In the genomic region with DNA sequence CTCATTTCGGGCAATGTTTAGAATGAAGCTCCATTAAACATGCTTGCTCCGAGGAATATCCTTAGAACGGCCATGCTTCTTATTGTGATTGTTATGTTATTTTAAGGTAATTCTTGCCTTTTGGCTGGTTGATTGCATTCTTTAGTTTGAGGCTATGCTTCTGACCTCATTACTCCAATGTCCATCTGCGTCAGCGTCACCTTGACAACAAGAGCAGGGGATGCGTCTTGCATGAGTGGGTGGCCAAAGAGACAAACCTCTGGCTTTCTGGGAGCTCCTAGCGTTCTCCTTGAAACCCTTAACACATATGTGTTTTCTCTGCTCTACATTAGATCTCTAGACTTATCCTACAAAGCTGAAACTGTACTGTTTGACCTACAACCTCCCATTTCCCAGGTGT, we compare ENCODE assay signal across 25 cellular contexts.
DNase-seq lines count a peak whose midpoint lies in the region; ATAC-seq, FAIRE-seq and TF ChIP-seq lines count a peak whose summit lies in the region.
"Had no signal": no experiment of that assay in that cellular context is flagged by ENCODE, and none has a peak within 500 bp of the region (broad histone marks: within the 10 kb centered on the region; RNA-seq: fewer than 3 reads in every experiment).

No MANE protein-coding gene starts in this region.

- no peaks in the 10 kb centered on the region for H3K27me3 ChIP-seq in GM23248 (replicated peaks; ENCODE audit: insufficient read depth)
- H3K27me3 ChIP-seq in K562 (ENCODE audit: control insufficient read depth in 2 of 2, insufficient read depth in 2 of 2, low read length in 2 of 2), result peaks cover 6 to 28% of the 10 kb centered on the region in 2 experiments; a peak in 3 of 5 replicates
- H3K27me3 ChIP-seq in skeletal muscle satellite cell (ENCODE audit: control insufficient read depth, insufficient read depth, low read length), result no peaks in the 10 kb centered on the region
- no peaks in the 10 kb centered on the region for H3K27me3 ChIP-seq in right lobe of liver
- H3K27me3 ChIP-seq: left lung had no signal

- no peak for TF ChIP-seq RAD21 in K562 (CRISPR knock-in tag; conservative IDR thresholded peaks at IDR 0.05 in 1 of 2, IDR thresholded peaks at IDR 0.05 in 1 of 2)

- TF ChIP-seq EP300 in K562 (IDR thresholded peaks at IDR 0.05; ENCODE audit: low read length), result no peak

- no peaks in the 10 kb centered on the region for H3K9me1 ChIP-seq in K562 (ENCODE audit: control insufficient read depth, insufficient read depth, low read length)

- intact Hi-C loops in K562 (cut with micrococcal nuclease), result no loop called here
- intact Hi-C loops in right lobe of liver (cut with DNase I), result no loop called here

- DNase-seq in GM23248 (no peak), K562 (ENCODE audit: extremely low read depth in 1 of 4, low spot score in 3 of 4) (no peak), left kidney (ENCODE audit: low read depth, low spot score) (peak; percentile 64), NCI-H1417 treated with DMSO at 0.1 percent for 48 hours (lab: John Stamatoyannopoulos, UW) (no peak), SHP77 (lab: John Stamatoyannopoulos, UW) (no peak), right lobe of liver (no peak)
- DNase-seq in activated T-cell treated with anti-CD3 and anti-CD28 coated beads, Interleukin-2, amount 50 U/mL, for 48 hours, result no peak
- DNase-seq: activated CD4-positive, alpha-beta T cell treated with anti-CD3 and anti-CD28 coated beads, Interleukin-2, amount 50 U/mL, for 4 hours; activated T-cell treated with anti-CD3 and anti-CD28 coated beads, Interleukin-2, amount 50 U/mL, for 72 hours; CD8-positive, alpha-beta memory T cell; H7; immature natural killer cell; left lung; mesendoderm; MM.1S; NCI-H2029 treated with DMSO at 0.1 percent for 48 hours; NCI-H524 treated with DMSO at 0.1 percent for 48 hours; small intestine; stimulated activated naive CD4-positive, alpha-beta T cell treated with Interleukin-2 at 50 U/mL for 16 hours; T-helper 17 cell had no signal

- H3K27ac ChIP-seq in GM23248 (peak overlapping the region; percentile 86), K562 (ENCODE audit: extremely low read depth, low read depth, low read length) (no peak overlapping the region), right lobe of liver (no peak overlapping the region)
- H3K27ac ChIP-seq: KMS-11 had no signal

- H2AFZ ChIP-seq in GM23248, result no peak overlapping the region; the same call in 1 of the 2 replicates
- no peak overlapping the region for H2AFZ ChIP-seq in K562 (ENCODE audit: low read depth, low read length)

- no peaks in the 10 kb centered on the region for H3K9me2 ChIP-seq in GM23248 (ENCODE audit: insufficient read depth)

- peaks cover 40% of the 10 kb centered on the region for H3F3A ChIP-seq in GM23248 (ENCODE audit: insufficient read depth)

- FAIRE-seq in K562 (lab: Jason Lieb, UNC), result no peak
- FAIRE-seq: endothelial cell of umbilical vein, GM18507, small intestine had no signal

- H3K9me3 ChIP-seq in GM23248 (ENCODE audit: low read depth) (no peaks in the 10 kb centered on the region), K562 (replicated peaks; ENCODE audit: control insufficient read depth, insufficient read depth, low read depth, low read length) (no peaks in the 10 kb centered on the region), skeletal muscle satellite cell (replicated peaks; ENCODE audit: low read length) (no peaks in the 10 kb centered on the region), right lobe of liver (no peaks in the 10 kb centered on the region)
- H3K9me3 ChIP-seq: left lung, prostate gland had no signal

- CTCF ChIA-PET in K562 (lab: Yijun Ruan, JAX; ENCODE audit: low intra/inter-chr PET ratio), result interaction anchor here (0.6 kb wide), 1 partner anchor 125 kb away, joined by 3 read pairs; no protein-coding TSS in a partner anchor

- H3K4me3 ChIP-seq in GM23248 (no peak overlapping the region), K562 (no peak overlapping the region), skeletal muscle satellite cell (ENCODE audit: low read length) (no peak overlapping the region), right lobe of liver (no peak overlapping the region)
- H3K4me3 ChIP-seq: left lung, prostate gland had no signal

- no peaks in the 10 kb centered on the region for H3K79me2 ChIP-seq in GM23248 (ENCODE audit: insufficient read depth)
- no peaks in the 10 kb centered on the region for H3K79me2 ChIP-seq in K562 (ENCODE audit: control insufficient read depth, insufficient read depth, low read length)

- POLR2A ChIA-PET in K562 (lab: Yijun Ruan, JAX), result interaction anchor here (1.1 kb wide), 1 partner anchor 70 kb away, joined by 3 read pairs; no protein-coding TSS in a partner anchor

- TF ChIP-seq POLR2A in K562 (conservative IDR thresholded peaks at IDR 0.05) (no peak), right lobe of liver (IDR thresholded peaks at IDR 0.05) (no peak)

- TF ChIP-seq CTCF in K562 (IDR thresholded peaks at IDR 0.05 in 2 of 3, conservative IDR thresholded peaks at IDR 0.05 in 1 of 3; ENCODE audit: insufficient read depth in 2 of 3, low read depth in 1 of 3, low read length in 3 of 3) (no peak), right lobe of liver (IDR thresholded peaks at IDR 0.05) (no peak)

- H3K36me3 ChIP-seq in GM23248 (ENCODE audit: low read depth) (no peaks in the 10 kb centered on the region), K562 (ENCODE audit: control insufficient read depth, insufficient read depth, low read length) (no peaks in the 10 kb centered on the region), skeletal muscle satellite cell (ENCODE audit: insufficient read depth, low read length) (no peaks in the 10 kb centered on the region), right lobe of liver (no peaks in the 10 kb centered on the region)
- H3K36me3 ChIP-seq: left lung, prostate gland had no signal

- H3K4me2 ChIP-seq in GM23248 (ENCODE audit: unreplicated experiment) (no peak overlapping the region), K562 (ENCODE audit: insufficient read depth, low read length) (no peak overlapping the region), skeletal muscle satellite cell (ENCODE audit: low read length) (no peak overlapping the region)
- H3K4me2 ChIP-seq: KMS-11 had no signal

- H3K9ac ChIP-seq in GM23248 (no peak overlapping the region), K562 (ENCODE audit: insufficient read depth in 1 of 2, low read depth in 2 of 2, low read length in 2 of 2) (no peak overlapping the region), skeletal muscle satellite cell (ENCODE audit: low read depth, low read length) (peak overlapping the region; percentile 71)
- H3K9ac ChIP-seq: KMS-11 had no signal

- ATAC-seq in K562 (no peak), right lobe of liver (no peak)
- ATAC-seq: activated T-cell treated with anti-CD3 and anti-CD28 coated beads, Interleukin-2, amount 50 U/mL, for 72 hours; left lung; T-helper 17 cell had no signal

- H3K4me1 ChIP-seq in GM23248 (ENCODE audit: insufficient read depth) (peaks cover 43% of the 10 kb centered on the region), K562 (replicated peaks in 1 of 2; ENCODE audit: control insufficient read depth in 2 of 2, insufficient read depth in 2 of 2, low read length in 2 of 2) (0 out of 5 replicates have a peak, but pooled peaks cover 0 to 2% of the 10 kb centered on the region in 2 experiments), skeletal muscle satellite cell (ENCODE audit: control insufficient read depth, insufficient read depth, low read length) (peaks cover 44% of the 10 kb centered on the region), right lobe of liver (no peaks in the 10 kb centered on the region)
- H3K4me1 ChIP-seq: left lung, prostate gland had no signal

- H4K20me1 ChIP-seq in GM23248 (ENCODE audit: insufficient read depth) (no peaks in the 10 kb centered on the region), K562 (replicated peaks; ENCODE audit: control insufficient read depth, insufficient read depth, low read length) (no peaks in the 10 kb centered on the region)

- in situ Hi-C loops in GM23248 (cut with MboI) (no loop called here), K562 (cut with MboI) (no loop called here)

- no TSS peak for BruUV-seq in K562 (replicated peaks; lab: Mats Ljungman, UMichigan)

- WGBS in GM23248 (ENCODE audit: low coverage in 1 of 2, low lambda C conversion rate in 2 of 2, missing lambda C conversion rate in 2 of 2), 2 experiments, result 96 to 99% methylated on average over 7 of the region's 7 CpGs
- WGBS in K562 (ENCODE audit: insufficient coverage, low coverage, missing lambda C conversion rate), result 0% methylated on average over 7 of the region's 7 CpGs
- 78% methylated on average over 7 of the region's 7 CpGs for WGBS in right lobe of liver (ENCODE audit: insufficient coverage, low coverage, low lambda C conversion rate, missing lambda C conversion rate)

TF ChIP-seq in K562, 482 proteins besides CTCF, POLR2A, EP300 and RAD21 (continues in another document):
- TF ChIP-seq CBFB (CRISPR knock-in tag; IDR thresholded peaks at IDR 0.05), result no peak
- TF ChIP-seq, protein P1, sequence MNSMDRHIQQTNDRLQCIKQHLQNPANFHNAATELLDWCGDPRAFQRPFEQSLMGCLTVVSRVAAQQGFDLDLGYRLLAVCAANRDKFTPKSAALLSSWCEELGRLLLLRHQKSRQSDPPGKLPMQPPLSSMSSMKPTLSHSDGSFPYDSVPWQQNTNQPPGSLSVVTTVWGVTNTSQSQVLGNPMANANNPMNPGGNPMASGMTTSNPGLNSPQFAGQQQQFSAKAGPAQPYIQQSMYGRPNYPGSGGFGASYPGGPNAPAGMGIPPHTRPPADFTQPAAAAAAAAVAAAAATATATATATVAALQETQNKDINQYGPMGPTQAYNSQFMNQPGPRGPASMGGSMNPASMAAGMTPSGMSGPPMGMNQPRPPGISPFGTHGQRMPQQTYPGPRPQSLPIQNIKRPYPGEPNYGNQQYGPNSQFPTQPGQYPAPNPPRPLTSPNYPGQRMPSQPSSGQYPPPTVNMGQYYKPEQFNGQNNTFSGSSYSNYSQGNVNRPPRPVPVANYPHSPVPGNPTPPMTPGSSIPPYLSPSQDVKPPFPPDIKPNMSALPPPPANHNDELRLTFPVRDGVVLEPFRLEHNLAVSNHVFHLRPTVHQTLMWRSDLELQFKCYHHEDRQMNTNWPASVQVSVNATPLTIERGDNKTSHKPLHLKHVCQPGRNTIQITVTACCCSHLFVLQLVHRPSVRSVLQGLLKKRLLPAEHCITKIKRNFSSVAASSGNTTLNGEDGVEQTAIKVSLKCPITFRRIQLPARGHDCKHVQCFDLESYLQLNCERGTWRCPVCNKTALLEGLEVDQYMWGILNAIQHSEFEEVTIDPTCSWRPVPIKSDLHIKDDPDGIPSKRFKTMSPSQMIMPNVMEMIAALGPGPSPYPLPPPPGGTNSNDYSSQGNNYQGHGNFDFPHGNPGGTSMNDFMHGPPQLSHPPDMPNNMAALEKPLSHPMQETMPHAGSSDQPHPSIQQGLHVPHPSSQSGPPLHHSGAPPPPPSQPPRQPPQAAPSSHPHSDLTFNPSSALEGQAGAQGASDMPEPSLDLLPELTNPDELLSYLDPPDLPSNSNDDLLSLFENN (IDR thresholded peaks at IDR 0.05; ENCODE audit: low read depth in 2 of 2, low read length in 2 of 2), result no peak
- no peak for TF ChIP-seq FOXA3 (CRISPR knock-in tag; conservative IDR thresholded peaks at IDR 0.05 in 1 of 2, IDR thresholded peaks at IDR 0.05 in 1 of 2)
- TF ChIP-seq MCM2 (IDR thresholded peaks at IDR 0.05; ENCODE audit: low read depth), result no peak
- TF ChIP-seq MTA2 (IDR thresholded peaks at IDR 0.05; ENCODE audit: low read depth), result no peak
- TF ChIP-seq RFX1 (IDR thresholded peaks at IDR 0.05), result peak; percentile 23; the same call in 1 of the 2 replicates
